In the genomic region with DNA sequence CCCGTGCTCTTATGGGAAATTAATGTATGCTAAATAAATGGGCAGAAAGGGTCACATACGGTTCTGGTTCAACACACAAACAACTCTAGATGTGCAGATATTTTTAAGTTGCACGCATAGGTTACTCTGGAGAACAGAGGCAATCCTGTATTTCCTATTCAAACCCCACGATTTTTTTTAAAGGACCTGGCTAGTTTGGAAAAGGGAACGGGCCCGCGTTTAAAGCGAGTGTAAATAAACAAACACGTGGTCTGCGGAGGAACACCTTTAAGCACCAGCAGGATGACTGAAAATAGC, we compare ENCODE assay signal across 1 cellular context.
TF ChIP-seq lines count a peak whose summit lies in the region.

No MANE protein-coding gene starts in this region.

TF ChIP-seq in GM23338, 12 proteins besides CTCF, POLR2A, EP300 and RAD21 (continued from another document):
- TF ChIP-seq, protein P1, sequence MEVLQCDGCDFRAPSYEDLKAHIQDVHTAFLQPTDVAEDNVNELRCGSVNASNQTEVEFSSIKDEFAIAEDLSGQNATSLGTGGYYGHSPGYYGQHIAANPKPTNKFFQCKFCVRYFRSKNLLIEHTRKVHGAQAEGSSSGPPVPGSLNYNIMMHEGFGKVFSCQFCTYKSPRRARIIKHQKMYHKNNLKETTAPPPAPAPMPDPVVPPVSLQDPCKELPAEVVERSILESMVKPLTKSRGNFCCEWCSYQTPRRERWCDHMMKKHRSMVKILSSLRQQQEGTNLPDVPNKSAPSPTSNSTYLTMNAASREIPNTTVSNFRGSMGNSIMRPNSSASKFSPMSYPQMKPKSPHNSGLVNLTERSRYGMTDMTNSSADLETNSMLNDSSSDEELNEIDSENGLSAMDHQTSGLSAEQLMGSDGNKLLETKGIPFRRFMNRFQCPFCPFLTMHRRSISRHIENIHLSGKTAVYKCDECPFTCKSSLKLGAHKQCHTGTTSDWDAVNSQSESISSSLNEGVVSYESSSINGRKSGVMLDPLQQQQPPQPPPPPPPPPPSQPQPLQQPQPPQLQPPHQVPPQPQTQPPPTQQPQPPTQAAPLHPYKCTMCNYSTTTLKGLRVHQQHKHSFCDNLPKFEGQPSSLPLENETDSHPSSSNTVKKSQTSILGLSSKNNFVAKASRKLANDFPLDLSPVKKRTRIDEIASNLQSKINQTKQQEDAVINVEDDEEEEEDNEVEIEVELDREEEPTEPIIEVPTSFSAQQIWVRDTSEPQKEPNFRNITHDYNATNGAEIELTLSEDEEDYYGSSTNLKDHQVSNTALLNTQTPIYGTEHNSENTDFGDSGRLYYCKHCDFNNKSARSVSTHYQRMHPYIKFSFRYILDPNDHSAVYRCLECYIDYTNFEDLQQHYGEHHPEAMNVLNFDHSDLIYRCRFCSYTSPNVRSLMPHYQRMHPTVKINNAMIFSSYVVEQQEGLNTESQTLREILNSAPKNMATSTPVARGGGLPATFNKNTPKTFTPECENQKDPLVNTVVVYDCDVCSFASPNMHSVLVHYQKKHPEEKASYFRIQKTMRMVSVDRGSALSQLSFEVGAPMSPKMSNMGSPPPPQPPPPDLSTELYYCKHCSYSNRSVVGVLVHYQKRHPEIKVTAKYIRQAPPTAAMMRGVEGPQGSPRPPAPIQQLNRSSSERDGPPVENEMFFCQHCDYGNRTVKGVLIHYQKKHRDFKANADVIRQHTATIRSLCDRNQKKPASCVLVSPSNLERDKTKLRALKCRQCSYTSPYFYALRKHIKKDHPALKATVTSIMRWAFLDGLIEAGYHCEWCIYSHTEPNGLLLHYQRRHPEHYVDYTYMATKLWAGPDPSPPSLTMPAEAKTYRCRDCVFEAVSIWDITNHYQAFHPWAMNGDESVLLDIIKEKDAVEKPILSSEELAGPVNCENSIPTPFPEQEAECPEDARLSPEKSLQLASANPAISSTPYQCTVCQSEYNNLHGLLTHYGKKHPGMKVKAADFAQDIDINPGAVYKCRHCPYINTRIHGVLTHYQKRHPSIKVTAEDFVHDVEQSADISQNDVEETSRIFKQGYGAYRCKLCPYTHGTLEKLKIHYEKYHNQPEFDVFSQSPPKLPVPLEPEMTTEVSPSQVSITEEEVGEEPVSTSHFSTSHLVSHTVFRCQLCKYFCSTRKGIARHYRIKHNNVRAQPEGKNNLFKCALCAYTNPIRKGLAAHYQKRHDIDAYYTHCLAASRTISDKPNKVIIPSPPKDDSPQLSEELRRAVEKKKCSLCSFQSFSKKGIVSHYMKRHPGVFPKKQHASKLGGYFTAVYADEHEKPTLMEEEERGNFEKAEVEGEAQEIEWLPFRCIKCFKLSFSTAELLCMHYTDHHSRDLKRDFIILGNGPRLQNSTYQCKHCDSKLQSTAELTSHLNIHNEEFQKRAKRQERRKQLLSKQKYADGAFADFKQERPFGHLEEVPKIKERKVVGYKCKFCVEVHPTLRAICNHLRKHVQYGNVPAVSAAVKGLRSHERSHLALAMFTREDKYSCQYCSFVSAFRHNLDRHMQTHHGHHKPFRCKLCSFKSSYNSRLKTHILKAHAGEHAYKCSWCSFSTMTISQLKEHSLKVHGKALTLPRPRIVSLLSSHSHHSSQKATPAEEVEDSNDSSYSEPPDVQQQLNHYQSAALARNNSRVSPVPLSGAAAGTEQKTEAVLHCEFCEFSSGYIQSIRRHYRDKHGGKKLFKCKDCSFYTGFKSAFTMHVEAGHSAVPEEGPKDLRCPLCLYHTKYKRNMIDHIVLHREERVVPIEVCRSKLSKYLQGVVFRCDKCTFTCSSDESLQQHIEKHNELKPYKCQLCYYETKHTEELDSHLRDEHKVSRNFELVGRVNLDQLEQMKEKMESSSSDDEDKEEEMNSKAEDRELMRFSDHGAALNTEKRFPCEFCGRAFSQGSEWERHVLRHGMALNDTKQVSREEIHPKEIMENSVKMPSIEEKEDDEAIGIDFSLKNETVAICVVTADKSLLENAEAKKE (CRISPR knock-in tag; IDR thresholded peaks at IDR 0.05): no peak
- no peak for TF ChIP-seq CREB1 (CRISPR knock-in tag; IDR thresholded peaks at IDR 0.05; ENCODE audit: low read depth)
- no peak for TF ChIP-seq NANOG (IDR thresholded peaks at IDR 0.05; ENCODE audit: borderline replicate concordance)
